Comparison of ENCODE assay signal across 9 cellular contexts in the genomic region with DNA sequence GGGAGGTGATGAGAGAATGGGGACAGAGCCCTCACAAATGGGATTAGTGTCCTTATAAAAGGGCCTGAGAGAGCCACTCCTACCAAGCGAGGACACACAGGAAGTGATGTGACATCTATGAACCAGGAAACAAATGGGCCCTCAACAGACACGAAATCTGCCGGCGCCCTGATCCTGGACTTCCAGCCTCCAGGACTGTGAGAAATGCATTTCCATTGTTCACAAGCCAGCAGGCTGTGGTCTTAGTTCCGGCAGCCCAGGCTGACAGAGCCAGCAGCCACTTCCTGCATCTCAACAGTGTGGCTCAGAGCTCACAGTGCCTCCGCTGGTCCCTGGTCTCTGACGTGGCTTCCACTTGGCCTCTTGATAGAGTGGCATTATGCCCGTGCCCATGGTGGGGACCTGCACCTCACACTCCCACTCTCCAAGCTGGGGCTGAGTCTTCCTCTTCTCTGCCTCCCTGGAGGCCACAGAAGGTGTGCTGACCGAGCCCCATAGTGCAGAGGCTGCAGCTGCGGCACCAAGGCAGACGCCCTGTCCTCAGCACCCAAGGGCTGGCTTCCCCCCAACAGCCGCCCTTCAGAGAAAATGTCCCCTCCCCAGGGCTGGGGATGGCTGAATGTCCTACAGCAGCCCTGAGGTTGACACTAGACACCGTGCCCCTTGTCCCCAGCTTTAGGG. TPM values are rescaled to one million over a fixed set of nuclear protein-coding genes. Genes with fewer than 3 reads are reported as not detected.
DNase-seq lines count a peak whose midpoint lies in the region; ATAC-seq, FAIRE-seq and TF ChIP-seq lines count a peak whose summit lies in the region.
"Had no signal": no experiment of that assay in that cellular context is flagged by ENCODE, and none has a peak within 500 bp of the region (broad histone marks: within the 10 kb centered on the region; RNA-seq: fewer than 3 reads in every experiment).

No MANE protein-coding gene starts in this region.

- peaks cover 8% of the 10 kb centered on the region for H3K36me3 Mint-ChIP-seq in activated CD4-positive, alpha-beta T cell treated with anti-CD3 and anti-CD28 coated beads, Interleukin-2, amount 10 ng/mL, durations not matched to agents 7 days and 5 days (ENCODE audit: low read depth)

- no peaks in the 10 kb centered on the region for H3K9me3 Mint-ChIP-seq in activated CD4-positive, alpha-beta T cell treated with anti-CD3 and anti-CD28 coated beads, Interleukin-2, amount 10 ng/mL, durations not matched to agents 7 days and 5 days

- no peaks in the 10 kb centered on the region for H3K9me3 ChIP-seq in small intestine (ENCODE audit: control insufficient read depth, low read depth)

- peak overlapping the region; percentile 39 to 81 for H3K27ac ChIP-seq in small intestine (ENCODE audit: low read depth in 1 of 2, low read length in 1 of 2)

- peak overlapping the region; percentile 89 for H3K27ac Mint-ChIP-seq in activated CD4-positive, alpha-beta T cell treated with anti-CD3 and anti-CD28 coated beads, Interleukin-2, amount 10 ng/mL, durations not matched to agents 7 days and 5 days

- no peak overlapping the region for H3K4me3 ChIP-seq in small intestine (ENCODE audit: low read depth in 1 of 2, low read length in 2 of 2)

- no peak for FAIRE-seq in small intestine (lab: Jason Lieb, UNC)
- FAIRE-seq: islet of Langerhans had no signal

- POLR2A ChIA-PET in activated CD4-positive, alpha-beta T cell treated with anti-CD3 and anti-CD28 coated beads, Interleukin-2, amount 10 ng/mL, durations not matched to agents 7 days and 5 days (lab: Charles Lee): interaction anchor here (0.6 to 1.0 kb wide), 2 partner anchors 45 to 113 kb away, joined by 3 to 6 read pairs; partner anchors contain the start of gene ACOT7
- POLR2A ChIA-PET in HEK293T (lab: Yijun Ruan, JAX): interaction anchor here (1.7 kb wide), 1 partner anchor 45 kb away, joined by 3 read pairs; the partner anchor contains the start of gene ACOT7

- H3K4me3 Mint-ChIP-seq in activated CD4-positive, alpha-beta T cell treated with anti-CD3 and anti-CD28 coated beads, Interleukin-2, amount 10 ng/mL, durations not matched to agents 7 days and 5 days: peak overlapping the region; percentile 46

- H3K27me3 Mint-ChIP-seq in activated CD4-positive, alpha-beta T cell treated with anti-CD3 and anti-CD28 coated beads, Interleukin-2, amount 10 ng/mL, durations not matched to agents 7 days and 5 days: no peaks in the 10 kb centered on the region

- peaks cover 2 to 5% of the 10 kb centered on the region in 2 donors for H3K36me3 ChIP-seq in small intestine (ENCODE audit: control insufficient read depth in 2 of 2, insufficient read depth in 2 of 2, low read length in 2 of 2)

- peaks cover 0 to 2% of the 10 kb centered on the region in 2 donors for H3K4me1 ChIP-seq in small intestine (ENCODE audit: control insufficient read depth in 2 of 2, insufficient read depth in 1 of 2, low read depth in 1 of 2, low read length in 1 of 2)

- CTCF ChIA-PET in activated CD4-positive, alpha-beta T cell treated with anti-CD3 and anti-CD28 coated beads, Interleukin-2, amount 10 ng/mL, durations not matched to agents 7 days and 5 days (lab: Charles Lee): interaction anchor here (0.7 to 3.1 kb wide), 22 partner anchors 10 to 142 kb away, joined by 3 to 22 read pairs (median 6); no protein-coding TSS in a partner anchor
- CTCF ChIA-PET in HEK293T (lab: Yijun Ruan, JAX): interaction anchor here (0.6 to 2.3 kb wide), 12 partner anchors 10 to 301 kb away, joined by 3 to 12 read pairs (median 4); no protein-coding TSS in a partner anchor

- ATAC-seq in HG02642 (IDR thresholded peaks at IDR 0.05; ENCODE audit: poor library complexity, unreplicated experiment): no peak

- H3K4me1 Mint-ChIP-seq in activated CD4-positive, alpha-beta T cell treated with anti-CD3 and anti-CD28 coated beads, Interleukin-2, amount 10 ng/mL, durations not matched to agents 7 days and 5 days: peaks cover 37% of the 10 kb centered on the region

- WGBS in small intestine, 3 donors: 57 to 72% (median 64%) methylated on average over 13 of the region's 13 CpGs

- H3K27me3 ChIP-seq in small intestine (ENCODE audit: control insufficient read depth in 2 of 2, insufficient read depth in 2 of 2, low read length in 2 of 2): no peaks in the 10 kb centered on the region

- DNase-seq in H4 (ENCODE audit: low spot score) (peak; percentile 59), small intestine (peak; percentile 48), NCI-H2029 treated with DMSO at 0.1 percent for 48 hours (lab: John Stamatoyannopoulos, UW) (no peak), HEK293T (ENCODE audit: extremely low spot score) (no peak), NCI-H345 treated with DMSO at 0.1 percent for 48 hours (lab: John Stamatoyannopoulos, UW; ENCODE audit: unreplicated experiment) (no peak)
- DNase-seq in activated CD4-positive, alpha-beta T cell treated with anti-CD3 and anti-CD28 coated beads, Interleukin-2, amount 10 ng/mL, durations not matched to agents 7 days and 5 days: peak; percentile 76
- DNase-seq in effector CD4-positive, alpha-beta T cell: peak; percentile 18

TF ChIP-seq in HEK293T, 16 proteins besides CTCF, POLR2A, EP300 and RAD21:
- no peak for TF ChIP-seq PKNOX1 (IDR thresholded peaks at IDR 0.05)
- no peak for TF ChIP-seq SP1 (IDR thresholded peaks at IDR 0.05)
- no peak for TF ChIP-seq ELF4 (IDR thresholded peaks at IDR 0.05)
- TF ChIP-seq HDGF (IDR thresholded peaks at IDR 0.05; ENCODE audit: borderline replicate concordance): no peak
- TF ChIP-seq BHLHE40 (IDR thresholded peaks at IDR 0.05; ENCODE audit: borderline replicate concordance): no peak
- TF ChIP-seq ARNT (IDR thresholded peaks at IDR 0.05): no peak
- TF ChIP-seq FOXA1 (IDR thresholded peaks at IDR 0.05): no peak
- TF ChIP-seq CTBP1 (IDR thresholded peaks at IDR 0.05; ENCODE audit: borderline replicate concordance): no peak
- no peak for TF ChIP-seq NFRKB (IDR thresholded peaks at IDR 0.05)
- TF ChIP-seq TARDBP (IDR thresholded peaks at IDR 0.05): no peak
- no peak for TF ChIP-seq LEF1 (IDR thresholded peaks at IDR 0.05; ENCODE audit: borderline replicate concordance)
- TF ChIP-seq L3MBTL2 (conservative IDR thresholded peaks at IDR 0.05): no peak
TF ChIP-seq in HEK293T: peak in this region for 0.

RNA-seq across cellular contexts. Expression of gene ACOT7, which starts 44.9 kb away (rescaled TPM):
- total RNA-seq in H4 (2014; rRNA removed; shearing (Covaris generic)): 50.6 and 56.0 TPM in 2 replicates
- total RNA-seq in activated CD4-positive, alpha-beta T cell treated with anti-CD3 and anti-CD28 coated beads, Interleukin-2, amount 10 ng/mL, durations not matched to agents 7 days and 5 days: 100 to 1,000 TPM; 101 TPM
- 10 to 100 TPM; 63.5 to 93.8 (median 83.9) TPM for polyA plus RNA-seq in small intestine

Comparison
In these comparisons a context has a peak if more than half of its experiments do, and no peak if none do; other contexts are left out.
1. DNase-seq: peak in H4 (single experiment), activated CD4-positive, alpha-beta T cell treated with anti-CD3 and anti-CD28 coated beads, Interleukin-2, amount 10 ng/mL, durations not matched to agents 7 days and 5 days (single experiment), effector CD4-positive, alpha-beta T cell (single experiment) and small intestine (single experiment); none in NCI-H2029 treated with DMSO at 0.1 percent for 48 hours (single experiment), HEK293T (single experiment) and NCI-H345 treated with DMSO at 0.1 percent for 48 hours (single experiment).